1 cellular context compared by ENCODE assay signal in the genomic region with DNA sequence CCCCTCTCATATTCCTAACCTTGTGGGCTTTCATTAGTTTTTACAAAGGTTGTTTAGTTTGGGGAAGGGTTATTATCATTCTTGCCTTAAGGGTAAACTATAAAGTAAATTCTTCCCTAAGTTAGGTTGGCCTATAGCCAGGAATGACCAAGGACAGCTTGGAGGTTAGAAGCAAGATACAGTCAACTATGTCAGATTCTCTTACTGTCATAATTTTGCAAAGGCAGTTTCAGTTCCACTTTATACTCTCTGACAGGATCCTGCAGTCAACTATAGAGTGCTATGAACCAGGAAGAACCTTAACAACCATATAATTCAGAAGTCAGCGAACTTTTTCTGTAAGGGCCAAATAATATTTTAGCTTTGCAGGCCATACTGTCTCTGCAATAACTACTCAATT.
TF ChIP-seq lines count a peak whose summit lies in the region.

No MANE protein-coding gene starts in this region.

TF ChIP-seq in GM12878, 131 proteins besides CTCF, POLR2A, EP300 and RAD21 (continued from another document):
- TF ChIP-seq, protein P1, sequence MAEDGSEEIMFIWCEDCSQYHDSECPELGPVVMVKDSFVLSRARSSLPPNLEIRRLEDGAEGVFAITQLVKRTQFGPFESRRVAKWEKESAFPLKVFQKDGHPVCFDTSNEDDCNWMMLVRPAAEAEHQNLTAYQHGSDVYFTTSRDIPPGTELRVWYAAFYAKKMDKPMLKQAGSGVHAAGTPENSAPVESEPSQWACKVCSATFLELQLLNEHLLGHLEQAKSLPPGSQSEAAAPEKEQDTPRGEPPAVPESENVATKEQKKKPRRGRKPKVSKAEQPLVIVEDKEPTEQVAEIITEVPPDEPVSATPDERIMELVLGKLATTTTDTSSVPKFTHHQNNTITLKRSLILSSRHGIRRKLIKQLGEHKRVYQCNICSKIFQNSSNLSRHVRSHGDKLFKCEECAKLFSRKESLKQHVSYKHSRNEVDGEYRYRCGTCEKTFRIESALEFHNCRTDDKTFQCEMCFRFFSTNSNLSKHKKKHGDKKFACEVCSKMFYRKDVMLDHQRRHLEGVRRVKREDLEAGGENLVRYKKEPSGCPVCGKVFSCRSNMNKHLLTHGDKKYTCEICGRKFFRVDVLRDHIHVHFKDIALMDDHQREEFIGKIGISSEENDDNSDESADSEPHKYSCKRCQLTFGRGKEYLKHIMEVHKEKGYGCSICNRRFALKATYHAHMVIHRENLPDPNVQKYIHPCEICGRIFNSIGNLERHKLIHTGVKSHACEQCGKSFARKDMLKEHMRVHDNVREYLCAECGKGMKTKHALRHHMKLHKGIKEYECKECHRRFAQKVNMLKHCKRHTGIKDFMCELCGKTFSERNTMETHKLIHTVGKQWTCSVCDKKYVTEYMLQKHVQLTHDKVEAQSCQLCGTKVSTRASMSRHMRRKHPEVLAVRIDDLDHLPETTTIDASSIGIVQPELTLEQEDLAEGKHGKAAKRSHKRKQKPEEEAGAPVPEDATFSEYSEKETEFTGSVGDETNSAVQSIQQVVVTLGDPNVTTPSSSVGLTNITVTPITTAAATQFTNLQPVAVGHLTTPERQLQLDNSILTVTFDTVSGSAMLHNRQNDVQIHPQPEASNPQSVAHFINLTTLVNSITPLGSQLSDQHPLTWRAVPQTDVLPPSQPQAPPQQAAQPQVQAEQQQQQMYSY (CRISPR knock-in tag; IDR thresholded peaks at IDR 0.05): no peak
- no peak for TF ChIP-seq MYB (IDR thresholded peaks at IDR 0.05; ENCODE audit: borderline replicate concordance, low read depth, low read length)
- TF ChIP-seq, protein P2, sequence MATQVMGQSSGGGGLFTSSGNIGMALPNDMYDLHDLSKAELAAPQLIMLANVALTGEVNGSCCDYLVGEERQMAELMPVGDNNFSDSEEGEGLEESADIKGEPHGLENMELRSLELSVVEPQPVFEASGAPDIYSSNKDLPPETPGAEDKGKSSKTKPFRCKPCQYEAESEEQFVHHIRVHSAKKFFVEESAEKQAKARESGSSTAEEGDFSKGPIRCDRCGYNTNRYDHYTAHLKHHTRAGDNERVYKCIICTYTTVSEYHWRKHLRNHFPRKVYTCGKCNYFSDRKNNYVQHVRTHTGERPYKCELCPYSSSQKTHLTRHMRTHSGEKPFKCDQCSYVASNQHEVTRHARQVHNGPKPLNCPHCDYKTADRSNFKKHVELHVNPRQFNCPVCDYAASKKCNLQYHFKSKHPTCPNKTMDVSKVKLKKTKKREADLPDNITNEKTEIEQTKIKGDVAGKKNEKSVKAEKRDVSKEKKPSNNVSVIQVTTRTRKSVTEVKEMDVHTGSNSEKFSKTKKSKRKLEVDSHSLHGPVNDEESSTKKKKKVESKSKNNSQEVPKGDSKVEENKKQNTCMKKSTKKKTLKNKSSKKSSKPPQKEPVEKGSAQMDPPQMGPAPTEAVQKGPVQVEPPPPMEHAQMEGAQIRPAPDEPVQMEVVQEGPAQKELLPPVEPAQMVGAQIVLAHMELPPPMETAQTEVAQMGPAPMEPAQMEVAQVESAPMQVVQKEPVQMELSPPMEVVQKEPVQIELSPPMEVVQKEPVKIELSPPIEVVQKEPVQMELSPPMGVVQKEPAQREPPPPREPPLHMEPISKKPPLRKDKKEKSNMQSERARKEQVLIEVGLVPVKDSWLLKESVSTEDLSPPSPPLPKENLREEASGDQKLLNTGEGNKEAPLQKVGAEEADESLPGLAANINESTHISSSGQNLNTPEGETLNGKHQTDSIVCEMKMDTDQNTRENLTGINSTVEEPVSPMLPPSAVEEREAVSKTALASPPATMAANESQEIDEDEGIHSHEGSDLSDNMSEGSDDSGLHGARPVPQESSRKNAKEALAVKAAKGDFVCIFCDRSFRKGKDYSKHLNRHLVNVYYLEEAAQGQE (IDR thresholded peaks at IDR 0.05; ENCODE audit: low read depth, low read length): no peak
- TF ChIP-seq NR2C1 (IDR thresholded peaks at IDR 0.05): peak; percentile 21; the same call in 1 of the 2 replicates
- TF ChIP-seq, protein P3, sequence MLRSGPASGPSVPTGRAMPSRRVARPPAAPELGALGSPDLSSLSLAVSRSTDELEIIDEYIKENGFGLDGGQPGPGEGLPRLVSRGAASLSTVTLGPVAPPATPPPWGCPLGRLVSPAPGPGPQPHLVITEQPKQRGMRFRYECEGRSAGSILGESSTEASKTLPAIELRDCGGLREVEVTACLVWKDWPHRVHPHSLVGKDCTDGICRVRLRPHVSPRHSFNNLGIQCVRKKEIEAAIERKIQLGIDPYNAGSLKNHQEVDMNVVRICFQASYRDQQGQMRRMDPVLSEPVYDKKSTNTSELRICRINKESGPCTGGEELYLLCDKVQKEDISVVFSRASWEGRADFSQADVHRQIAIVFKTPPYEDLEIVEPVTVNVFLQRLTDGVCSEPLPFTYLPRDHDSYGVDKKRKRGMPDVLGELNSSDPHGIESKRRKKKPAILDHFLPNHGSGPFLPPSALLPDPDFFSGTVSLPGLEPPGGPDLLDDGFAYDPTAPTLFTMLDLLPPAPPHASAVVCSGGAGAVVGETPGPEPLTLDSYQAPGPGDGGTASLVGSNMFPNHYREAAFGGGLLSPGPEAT (IDR thresholded peaks at IDR 0.05; ENCODE audit: low read depth): no peak
- TF ChIP-seq SP1 (IDR thresholded peaks at IDR 0.05; ENCODE audit: low read depth, low read length): no peak
- no peak for TF ChIP-seq HCFC1 (IDR thresholded peaks at IDR 0.05; ENCODE audit: low read length)
- TF ChIP-seq, protein P4, sequence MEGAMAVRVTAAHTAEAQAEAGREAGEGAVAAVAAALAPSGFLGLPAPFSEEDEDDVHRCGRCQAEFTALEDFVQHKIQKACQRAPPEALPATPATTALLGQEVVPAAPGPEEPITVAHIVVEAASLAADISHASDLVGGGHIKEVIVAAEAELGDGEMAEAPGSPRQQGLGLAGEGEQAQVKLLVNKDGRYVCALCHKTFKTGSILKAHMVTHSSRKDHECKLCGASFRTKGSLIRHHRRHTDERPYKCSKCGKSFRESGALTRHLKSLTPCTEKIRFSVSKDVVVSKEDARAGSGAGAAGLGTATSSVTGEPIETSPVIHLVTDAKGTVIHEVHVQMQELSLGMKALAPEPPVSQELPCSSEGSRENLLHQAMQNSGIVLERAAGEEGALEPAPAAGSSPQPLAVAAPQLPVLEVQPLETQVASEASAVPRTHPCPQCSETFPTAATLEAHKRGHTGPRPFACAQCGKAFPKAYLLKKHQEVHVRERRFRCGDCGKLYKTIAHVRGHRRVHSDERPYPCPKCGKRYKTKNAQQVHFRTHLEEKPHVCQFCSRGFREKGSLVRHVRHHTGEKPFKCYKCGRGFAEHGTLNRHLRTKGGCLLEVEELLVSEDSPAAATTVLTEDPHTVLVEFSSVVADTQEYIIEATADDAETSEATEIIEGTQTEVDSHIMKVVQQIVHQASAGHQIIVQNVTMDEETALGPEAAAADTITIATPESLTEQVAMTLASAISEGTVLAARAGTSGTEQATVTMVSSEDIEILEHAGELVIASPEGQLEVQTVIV (IDR thresholded peaks at IDR 0.05; ENCODE audit: borderline replicate concordance, partially characterized antibody): no peak
- TF ChIP-seq FOXM1 (IDR thresholded peaks at IDR 0.05; ENCODE audit: low read depth, low read length): 0 out of 2 replicates have a peak, but pooled peaks have one; percentile 20
- TF ChIP-seq, protein P5, sequence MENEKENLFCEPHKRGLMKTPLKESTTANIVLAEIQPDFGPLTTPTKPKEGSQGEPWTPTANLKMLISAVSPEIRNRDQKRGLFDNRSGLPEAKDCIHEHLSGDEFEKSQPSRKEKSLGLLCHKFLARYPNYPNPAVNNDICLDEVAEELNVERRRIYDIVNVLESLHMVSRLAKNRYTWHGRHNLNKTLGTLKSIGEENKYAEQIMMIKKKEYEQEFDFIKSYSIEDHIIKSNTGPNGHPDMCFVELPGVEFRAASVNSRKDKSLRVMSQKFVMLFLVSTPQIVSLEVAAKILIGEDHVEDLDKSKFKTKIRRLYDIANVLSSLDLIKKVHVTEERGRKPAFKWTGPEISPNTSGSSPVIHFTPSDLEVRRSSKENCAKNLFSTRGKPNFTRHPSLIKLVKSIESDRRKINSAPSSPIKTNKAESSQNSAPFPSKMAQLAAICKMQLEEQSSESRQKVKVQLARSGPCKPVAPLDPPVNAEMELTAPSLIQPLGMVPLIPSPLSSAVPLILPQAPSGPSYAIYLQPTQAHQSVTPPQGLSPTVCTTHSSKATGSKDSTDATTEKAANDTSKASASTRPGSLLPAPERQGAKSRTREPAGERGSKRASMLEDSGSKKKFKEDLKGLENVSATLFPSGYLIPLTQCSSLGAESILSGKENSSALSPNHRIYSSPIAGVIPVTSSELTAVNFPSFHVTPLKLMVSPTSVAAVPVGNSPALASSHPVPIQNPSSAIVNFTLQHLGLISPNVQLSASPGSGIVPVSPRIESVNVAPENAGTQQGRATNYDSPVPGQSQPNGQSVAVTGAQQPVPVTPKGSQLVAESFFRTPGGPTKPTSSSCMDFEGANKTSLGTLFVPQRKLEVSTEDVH (IDR thresholded peaks at IDR 0.05; ENCODE audit: low read depth, partially characterized antibody): no peak
- no peak for TF ChIP-seq YBX1 (IDR thresholded peaks at IDR 0.05)
- no peak for TF ChIP-seq BACH1 (IDR thresholded peaks at IDR 0.05; ENCODE audit: borderline replicate concordance)
- TF ChIP-seq, protein P6, sequence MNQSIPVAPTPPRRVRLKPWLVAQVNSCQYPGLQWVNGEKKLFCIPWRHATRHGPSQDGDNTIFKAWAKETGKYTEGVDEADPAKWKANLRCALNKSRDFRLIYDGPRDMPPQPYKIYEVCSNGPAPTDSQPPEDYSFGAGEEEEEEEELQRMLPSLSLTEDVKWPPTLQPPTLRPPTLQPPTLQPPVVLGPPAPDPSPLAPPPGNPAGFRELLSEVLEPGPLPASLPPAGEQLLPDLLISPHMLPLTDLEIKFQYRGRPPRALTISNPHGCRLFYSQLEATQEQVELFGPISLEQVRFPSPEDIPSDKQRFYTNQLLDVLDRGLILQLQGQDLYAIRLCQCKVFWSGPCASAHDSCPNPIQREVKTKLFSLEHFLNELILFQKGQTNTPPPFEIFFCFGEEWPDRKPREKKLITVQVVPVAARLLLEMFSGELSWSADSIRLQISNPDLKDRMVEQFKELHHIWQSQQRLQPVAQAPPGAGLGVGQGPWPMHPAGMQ (IDR thresholded peaks at IDR 0.05; ENCODE audit: borderline replicate concordance): no peak
- TF ChIP-seq NFIC (IDR thresholded peaks at IDR 0.05; ENCODE audit: low read depth, low read length): peak; percentile 41
- peak; percentile 85 for TF ChIP-seq SMAD1 (IDR thresholded peaks at IDR 0.05; ENCODE audit: low read depth, partially characterized antibody)
- TF ChIP-seq RUNX3 (IDR thresholded peaks at IDR 0.05; ENCODE audit: low read length): peak; percentile 46
- TF ChIP-seq ZSCAN29 (IDR thresholded peaks at IDR 0.05): no peak
- TF ChIP-seq, protein P7, sequence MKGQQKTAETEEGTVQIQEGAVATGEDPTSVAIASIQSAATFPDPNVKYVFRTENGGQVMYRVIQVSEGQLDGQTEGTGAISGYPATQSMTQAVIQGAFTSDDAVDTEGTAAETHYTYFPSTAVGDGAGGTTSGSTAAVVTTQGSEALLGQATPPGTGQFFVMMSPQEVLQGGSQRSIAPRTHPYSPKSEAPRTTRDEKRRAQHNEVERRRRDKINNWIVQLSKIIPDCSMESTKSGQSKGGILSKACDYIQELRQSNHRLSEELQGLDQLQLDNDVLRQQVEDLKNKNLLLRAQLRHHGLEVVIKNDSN (IDR thresholded peaks at IDR 0.05; ENCODE audit: borderline replicate concordance, extremely low read length, insufficient read depth, low read depth, low read length): no peak
- TF ChIP-seq IKZF1 (conservative IDR thresholded peaks at IDR 0.05): peak; percentile 42; the same call in 1 of the 2 replicates
- TF ChIP-seq PML (IDR thresholded peaks at IDR 0.05; ENCODE audit: low read length): no peak
- no peak for TF ChIP-seq RAD51 (IDR thresholded peaks at IDR 0.05)
- TF ChIP-seq, protein P8, sequence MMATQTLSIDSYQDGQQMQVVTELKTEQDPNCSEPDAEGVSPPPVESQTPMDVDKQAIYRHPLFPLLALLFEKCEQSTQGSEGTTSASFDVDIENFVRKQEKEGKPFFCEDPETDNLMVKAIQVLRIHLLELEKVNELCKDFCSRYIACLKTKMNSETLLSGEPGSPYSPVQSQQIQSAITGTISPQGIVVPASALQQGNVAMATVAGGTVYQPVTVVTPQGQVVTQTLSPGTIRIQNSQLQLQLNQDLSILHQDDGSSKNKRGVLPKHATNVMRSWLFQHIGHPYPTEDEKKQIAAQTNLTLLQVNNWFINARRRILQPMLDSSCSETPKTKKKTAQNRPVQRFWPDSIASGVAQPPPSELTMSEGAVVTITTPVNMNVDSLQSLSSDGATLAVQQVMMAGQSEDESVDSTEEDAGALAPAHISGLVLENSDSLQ (IDR thresholded peaks at IDR 0.05): peak; percentile 38; the same call in 1 of the 2 replicates
- TF ChIP-seq JUNB (IDR thresholded peaks at IDR 0.05): peak; percentile 74
- peak; percentile 92 for TF ChIP-seq IRF4 (IDR thresholded peaks at IDR 0.05; ENCODE audit: low read depth, low read length)
- 0 out of 2 replicates have a peak, but pooled peaks have one; percentile 51 for TF ChIP-seq CBX5 (IDR thresholded peaks at IDR 0.05; ENCODE audit: low read depth)
TF ChIP-seq in GM12878: peak in this region for 17.
